20 cellular contexts compared by ENCODE assay signal in the genomic region with DNA sequence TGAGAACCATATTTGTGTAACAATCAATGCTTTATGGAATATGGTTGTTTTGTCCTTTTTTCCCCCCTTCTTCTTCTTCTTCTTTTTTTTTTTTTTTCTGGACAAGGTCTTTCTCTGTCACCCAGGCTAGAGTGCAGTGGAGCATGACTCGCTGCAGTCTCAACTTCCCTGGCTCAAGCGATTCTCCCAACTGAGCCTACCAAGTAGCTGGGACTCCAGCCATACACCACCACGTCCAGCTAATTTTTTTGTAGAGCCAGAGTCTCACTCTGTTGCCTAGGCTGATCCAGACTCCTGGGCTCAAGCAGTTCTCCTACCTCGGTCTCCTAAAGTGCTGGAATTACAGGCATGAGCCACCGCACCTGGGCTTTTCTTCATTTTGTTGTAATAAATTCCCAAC.
A peak's percentile ranks its signal among the peaks of the same experiment; 100 is the strongest.
DNase-seq lines count a peak whose midpoint lies in the region; ATAC-seq and TF ChIP-seq lines count a peak whose summit lies in the region.
"Had no signal": no experiment of that assay in that cellular context is flagged by ENCODE, and none has a peak within 500 bp of the region (broad histone marks: within the 10 kb centered on the region; RNA-seq: fewer than 3 reads in every experiment).

No MANE protein-coding gene starts in this region.

- no peak overlapping the region for H3K9ac ChIP-seq in GM23248
- H3K9ac ChIP-seq: BLaER1 treated with 17β-estradiol and CSF1 and Interleukin-3, amounts not matched to agents 10 nM and 100 nM; KMS-11 had no signal

- peaks cover 37% of the 10 kb centered on the region for H3K36me3 ChIP-seq in GM23248 (ENCODE audit: low read depth)
- H3K36me3 ChIP-seq: BLaER1 treated with 17β-estradiol and CSF1 and Interleukin-3, amounts not matched to agents 10 nM and 100 nM had no signal

- peak; percentile 41 for DNase-seq in GM23248
- peak; percentile 6 for DNase-seq in astrocyte of the spinal cord (ENCODE audit: low read depth, low spot score)
- DNase-seq in midbrain (lab: John Stamatoyannopoulos, UW), result peak; percentile 30
- DNase-seq in NOMO-1 treated with DMSO at 0.1 percent for 48 hours (lab: John Stamatoyannopoulos, UW; ENCODE audit: unreplicated experiment), result no peak
- no peak for DNase-seq in OCI-M2 (lab: John Stamatoyannopoulos, UW; ENCODE audit: unreplicated experiment)
- no peak for DNase-seq in NAMALWA (ENCODE audit: low spot score)
- DNase-seq: CD4-positive, alpha-beta memory T cell; DND-41; GF-D8; H7; NCI-H1417; NCI-H1694 treated with DMSO at 0.1 percent for 48 hours; NCI-H2081 treated with DMSO at 0.1 percent for 48 hours; NCI-H2171 treated with DMSO at 0.1 percent for 48 hours; NCI-H526; PC-3; Right ventricle myocardium superior had no signal

- H3K79me2 ChIP-seq in GM23248 (ENCODE audit: insufficient read depth), result peaks cover 50% of the 10 kb centered on the region

- no peaks in the 10 kb centered on the region for H3K9me3 ChIP-seq in GM23248 (ENCODE audit: low read depth)

- no peak for ATAC-seq in HG02763 (IDR thresholded peaks at IDR 0.05; ENCODE audit: unreplicated experiment)
- ATAC-seq: PC-3 had no signal

- 70 to 71% methylated on average over 5 of the region's 5 CpGs for WGBS in GM23248 (ENCODE audit: low coverage in 1 of 2, low lambda C conversion rate in 2 of 2, missing lambda C conversion rate in 2 of 2), 2 experiments

- H3K4me2 ChIP-seq in GM23248 (ENCODE audit: unreplicated experiment), result no peak overlapping the region
- H3K4me2 ChIP-seq: BLaER1 treated with 17β-estradiol and CSF1 and Interleukin-3, amounts not matched to agents 10 nM and 100 nM; KMS-11 had no signal

- peaks cover 19% of the 10 kb centered on the region for H3K4me1 ChIP-seq in GM23248 (ENCODE audit: insufficient read depth)

- H3K27ac ChIP-seq in GM23248, result no peak overlapping the region
- H3K27ac ChIP-seq: BLaER1 treated with 17β-estradiol and CSF1 and Interleukin-3, amounts not matched to agents 10 nM and 100 nM; KMS-11 had no signal

- no peaks in the 10 kb centered on the region for H4K20me1 ChIP-seq in GM23248 (ENCODE audit: insufficient read depth)
- H4K20me1 ChIP-seq: BLaER1 treated with 17β-estradiol and CSF1 and Interleukin-3, amounts not matched to agents 10 nM and 100 nM had no signal

- no peaks in the 10 kb centered on the region for H3K9me2 ChIP-seq in GM23248 (ENCODE audit: insufficient read depth)

- H3F3A ChIP-seq in GM23248 (ENCODE audit: insufficient read depth), result peaks cover 13% of the 10 kb centered on the region; the same call in 1 of the 2 replicates

- in situ Hi-C loops in GM23248 (cut with MboI), result loop anchor here (25.0 kb wide), 1 partner anchor 659 kb away; no protein-coding TSS in a partner anchor
- in situ Hi-C loops in astrocyte of the spinal cord (cut with HindIII; ENCODE audit: low sequenced_read_pairs), result no loop called here

- H2AFZ ChIP-seq in GM23248, result no peak overlapping the region

- H3K4me3 ChIP-seq in GM23248, result no peak overlapping the region
- H3K4me3 ChIP-seq in astrocyte of the spinal cord (ENCODE audit: low read depth, low read length), result no peak overlapping the region
- H3K4me3 ChIP-seq: BLaER1 treated with 17β-estradiol and CSF1 and Interleukin-3, amounts not matched to agents 10 nM and 100 nM had no signal

- H3K27me3 ChIP-seq in GM23248 (replicated peaks; ENCODE audit: insufficient read depth), result no peaks in the 10 kb centered on the region
- H3K27me3 ChIP-seq: BLaER1 treated with 17β-estradiol and CSF1 and Interleukin-3, amounts not matched to agents 10 nM and 100 nM had no signal

- TF ChIP-seq CTCF in astrocyte of the spinal cord (IDR thresholded peaks at IDR 0.05; ENCODE audit: low read depth, low read length), result no peak

Comparison
In these comparisons a context has a peak if more than half of its experiments do, and no peak if none do; other contexts are left out.
1. DNase-seq: peak in GM23248 (single experiment), astrocyte of the spinal cord (single experiment) and midbrain (single experiment); none in NOMO-1 treated with DMSO at 0.1 percent for 48 hours (single experiment), OCI-M2 (single experiment) and NAMALWA (single experiment).